ENCODE assay signal across 7 cellular contexts in genomic region chr6:30087876-30088275, GRCh38. TPM values are rescaled to one million over a fixed set of nuclear protein-coding genes. Genes with fewer than 3 reads are reported as not detected.
"Had no signal": no experiment of that assay in that cellular context is flagged by ENCODE, and none has a peak within 500 bp of the region (broad histone marks: within the 10 kb centered on the region; RNA-seq: fewer than 3 reads in every experiment).

No MANE protein-coding gene starts in this region.

- ATAC-seq: HepG2, K562 had no signal

- FAIRE-seq: HepG2, HTR-8/SVneo, K562 had no signal

- DNase-seq: IMR-90 had no signal

- H3K4me3 ChIP-seq: K562 had no signal

- H3K27ac Mint-ChIP-seq: IgD-negative memory B cell had no signal

- H3K4me3 Mint-ChIP-seq: IgD-negative memory B cell had no signal

RNA-seq across cellular contexts. Expression of gene RNF39, which starts 12.3 kb away (rescaled TPM):
- total RNA-seq: IMR-90, K562 had no signal

RNA-seq across cellular contexts. Expression of gene TRIM31, which starts 25.0 kb away (rescaled TPM):
- total RNA-seq: IMR-90, K562 had no signal

RNA-seq across cellular contexts. Expression of gene TRIM40, which starts 48.1 kb away (rescaled TPM):
- total RNA-seq: HepG2, HT-29, HT1080, IMR-90, K562 had no signal
